In genomic region chr17:68054296-68054900, GRCh38 we compare ENCODE assay signal across 9 cellular contexts. TPM values are rescaled to one million over a fixed set of nuclear protein-coding genes. Genes with fewer than 3 reads are reported as not detected.
DNase-seq lines count a peak whose midpoint lies in the region; FAIRE-seq and TF ChIP-seq lines count a peak whose summit lies in the region.
"Had no signal": no experiment of that assay in that cellular context is flagged by ENCODE, and none has a peak within 500 bp of the region (broad histone marks: within the 10 kb centered on the region; RNA-seq: fewer than 3 reads in every experiment).

No MANE protein-coding gene starts in this region.

- H3K9me3 ChIP-seq in ascending aorta (no peaks in the 10 kb centered on the region), spleen (no peaks in the 10 kb centered on the region)

- H3K4me3 ChIP-seq in ascending aorta = peak overlapping the region in 1 of 2 donors; percentile 41
- H3K4me3 ChIP-seq in spleen = no peak overlapping the region

- no peak overlapping the region for H3K27ac Mint-ChIP-seq in activated CD4-positive, alpha-beta T cell treated with anti-CD3 and anti-CD28 coated beads, Interleukin-2, amount 10 ng/mL, durations not matched to agents 24 days and 14 days
- H3K27ac Mint-ChIP-seq: activated CD4-positive, alpha-beta memory T cell treated with anti-CD3 and anti-CD28 coated beads for 36 hours had no signal

- no peaks in the 10 kb centered on the region for H3K27me3 ChIP-seq in ascending aorta
- H3K27me3 ChIP-seq in spleen (replicated peaks in 1 of 7) = no peaks in the 10 kb centered on the region

- DNase-seq in HTR-8/SVneo (ENCODE audit: insufficient read length, low spot score) (peak; percentile 28), ascending aorta (ENCODE audit: low spot score in 2 of 2) (peak in 1 of 2 donors; percentile 68), hepatic stellate cell (ENCODE audit: low spot score) (peak; percentile 32), spleen (no peak), NK-92 (lab: John Stamatoyannopoulos, UW; ENCODE audit: unreplicated experiment) (no peak), NCI-H2107 (lab: John Stamatoyannopoulos, UW) (no peak)
- DNase-seq in activated CD4-positive, alpha-beta T cell treated with anti-CD3 and anti-CD28 coated beads, Interleukin-2, amount 10 ng/mL, durations not matched to agents 24 days and 14 days = no peak
- DNase-seq in activated T-cell treated with anti-CD3 and anti-CD28 coated beads, Interleukin-2, amount 50 U/mL, for 1 hour = no peak
- DNase-seq: activated CD4-positive, alpha-beta memory T cell treated with anti-CD3 and anti-CD28 coated beads for 36 hours had no signal

- peak overlapping the region; percentile 55 to 60 for H3K27ac ChIP-seq in ascending aorta
- H3K27ac ChIP-seq in spleen = peak overlapping the region; percentile 36 to 77 (median 68)

- WGBS in spleen, 5 donors = 39 to 54% (median 46%) methylated on average over 11 of the region's 11 CpGs

- peaks cover 7% of the 10 kb centered on the region for H3K27me3 Mint-ChIP-seq in activated CD4-positive, alpha-beta T cell treated with anti-CD3 and anti-CD28 coated beads, Interleukin-2, amount 10 ng/mL, durations not matched to agents 24 days and 14 days
- H3K27me3 Mint-ChIP-seq: activated CD4-positive, alpha-beta memory T cell treated with anti-CD3 and anti-CD28 coated beads for 36 hours had no signal

- H3K4me1 ChIP-seq in ascending aorta (peaks cover 0 to 4% of the 10 kb centered on the region in 2 donors), spleen (peaks cover 0 to 34% (median 13%) of the 10 kb centered on the region in 6 donors)

- H3K4me3 Mint-ChIP-seq in activated CD4-positive, alpha-beta T cell treated with anti-CD3 and anti-CD28 coated beads, Interleukin-2, amount 10 ng/mL, durations not matched to agents 24 days and 14 days = no peak overlapping the region
- H3K4me3 Mint-ChIP-seq: activated CD4-positive, alpha-beta memory T cell treated with anti-CD3 and anti-CD28 coated beads for 36 hours had no signal

- TF ChIP-seq POLR2A in spleen (IDR thresholded peaks at IDR 0.05) = no peak

- peaks cover 6% of the 10 kb centered on the region for H3K36me3 Mint-ChIP-seq in activated CD4-positive, alpha-beta T cell treated with anti-CD3 and anti-CD28 coated beads, Interleukin-2, amount 10 ng/mL, durations not matched to agents 24 days and 14 days (ENCODE audit: low read depth)
- H3K36me3 Mint-ChIP-seq: activated CD4-positive, alpha-beta memory T cell treated with anti-CD3 and anti-CD28 coated beads for 36 hours had no signal

- no peaks in the 10 kb centered on the region for H3K9me3 Mint-ChIP-seq in activated CD4-positive, alpha-beta T cell treated with anti-CD3 and anti-CD28 coated beads, Interleukin-2, amount 10 ng/mL, durations not matched to agents 24 days and 14 days
- H3K9me3 Mint-ChIP-seq: activated CD4-positive, alpha-beta memory T cell treated with anti-CD3 and anti-CD28 coated beads for 36 hours had no signal

- H3K36me3 ChIP-seq in ascending aorta (no peaks in the 10 kb centered on the region), spleen (no peaks in the 10 kb centered on the region)

- peaks cover 11% of the 10 kb centered on the region for H3K4me1 Mint-ChIP-seq in activated CD4-positive, alpha-beta T cell treated with anti-CD3 and anti-CD28 coated beads, Interleukin-2, amount 10 ng/mL, durations not matched to agents 24 days and 14 days

- intact Hi-C loops in ascending aorta (cut with DNase I) = no loop called here
- intact Hi-C loops in spleen (cut with DNase I; ENCODE audit: low total_unique reads) = no loop called here
- intact Hi-C loops in activated CD4-positive, alpha-beta T cell treated with anti-CD3 and anti-CD28 coated beads, Interleukin-2, amount 10 ng/mL, durations not matched to agents 24 days and 14 days (cut with micrococcal nuclease) = no loop called here

- FAIRE-seq in HTR-8/SVneo (lab: Jason Lieb, UNC) = peak; percentile 67

- TF ChIP-seq CTCF in ascending aorta (IDR thresholded peaks at IDR 0.05) = no peak
- no peak for TF ChIP-seq CTCF in spleen (IDR thresholded peaks at IDR 0.05 in 8 of 11, conservative IDR thresholded peaks at IDR 0.05 in 3 of 11)

RNA-seq across cellular contexts. Expression of gene KPNA2, which starts 18.9 kb away (rescaled TPM):
- 11.6 TPM for total RNA-seq in ascending aorta
- total RNA-seq in spleen = 10 to 100 TPM; 22.1 to 49.2 (median 38.5) TPM
- polyA plus RNA-seq in spleen = 10 to 100 TPM; 12.4 to 32.5 (median 31.4) TPM
- 210 and 240 TPM in 2 replicates for total RNA-seq in activated CD4-positive, alpha-beta T cell treated with anti-CD3 and anti-CD28 coated beads, Interleukin-2, amount 10 ng/mL, durations not matched to agents 24 days and 14 days

RNA-seq across cellular contexts. Expression of gene C17orf58, which starts 58.1 kb away (rescaled TPM):
- total RNA-seq in ascending aorta (3.2 TPM), spleen (1 to 10 TPM; 2.5 to 9.3 (median 6.5) TPM)
- polyA plus RNA-seq in spleen = 1 to 10 TPM; 4.7 to 8.2 (median 6.7) TPM
- 26.6 and 28.0 TPM in 2 replicates for total RNA-seq in activated CD4-positive, alpha-beta T cell treated with anti-CD3 and anti-CD28 coated beads, Interleukin-2, amount 10 ng/mL, durations not matched to agents 24 days and 14 days

Comparison
In these comparisons a context has a peak if more than half of its experiments do, and no peak if none do; other contexts are left out.
1. DNase-seq: peak in HTR-8/SVneo (single experiment) and hepatic stellate cell (single experiment); none in spleen (single experiment), activated CD4-positive, alpha-beta T cell treated with anti-CD3 and anti-CD28 coated beads, Interleukin-2, amount 10 ng/mL, durations not matched to agents 24 days and 14 days (single experiment), NK-92 (single experiment), activated T-cell treated with anti-CD3 and anti-CD28 coated beads, Interleukin-2, amount 50 U/mL, for 1 hour (single experiment) and NCI-H2107 (single experiment).